In the genomic region with DNA sequence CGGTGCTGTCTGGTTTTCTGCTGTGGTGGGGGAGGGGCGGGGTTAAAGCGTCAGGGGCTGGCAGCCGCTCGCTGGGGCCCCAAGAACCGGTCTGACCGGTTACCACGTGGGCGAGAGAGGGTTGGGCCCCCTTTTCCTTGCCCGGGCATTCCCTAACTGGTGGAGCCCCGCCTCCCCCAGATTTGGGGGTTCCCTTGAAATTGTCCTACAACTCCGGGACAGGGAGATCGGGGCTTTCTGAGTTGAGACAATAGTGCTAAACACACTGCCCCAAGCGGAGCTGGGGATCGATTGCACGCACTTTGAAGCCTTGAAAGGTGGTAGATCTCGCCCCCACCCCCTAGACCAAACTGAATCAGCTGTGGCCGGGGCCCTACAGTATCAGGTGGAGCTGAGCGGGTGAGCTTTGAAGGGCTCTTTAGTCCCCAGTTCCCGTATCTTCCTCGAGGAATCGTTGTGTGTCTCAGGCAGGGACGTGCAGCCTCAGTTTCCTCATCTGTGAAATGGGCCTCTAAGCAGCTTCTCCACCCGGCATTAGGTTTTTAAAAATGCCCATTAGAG, we compare ENCODE assay signal across 9 cellular contexts. TPM values are rescaled to one million over a fixed set of nuclear protein-coding genes. Genes with fewer than 3 reads are reported as not detected.
DNase-seq lines count a peak whose midpoint lies in the region; ATAC-seq, FAIRE-seq and TF ChIP-seq lines count a peak whose summit lies in the region.
"Had no signal": no experiment of that assay in that cellular context is flagged by ENCODE, and none has a peak within 500 bp of the region (broad histone marks: within the 10 kb centered on the region; RNA-seq: fewer than 3 reads in every experiment).

No MANE protein-coding gene starts in this region.

- H3K36me3 Mint-ChIP-seq in astrocyte (ENCODE audit: low read depth, unreplicated experiment) = peaks cover 15% of the 10 kb centered on the region

- H3K9me3 ChIP-seq in astrocyte (ENCODE audit: insufficient read depth, low read depth, low read length) (no peaks in the 10 kb centered on the region), iPS DF 6.9 (ENCODE audit: control insufficient read depth, insufficient read depth, low read length) (no peaks in the 10 kb centered on the region), skeletal muscle tissue (ENCODE audit: control insufficient read depth in 3 of 3, low read length in 3 of 3) (no peaks in the 10 kb centered on the region)

- H3K27me3 ChIP-seq in astrocyte (ENCODE audit: insufficient read depth, low read length) (no peaks in the 10 kb centered on the region), iPS DF 6.9 (ENCODE audit: control insufficient read depth, insufficient read depth, low read length) (no peaks in the 10 kb centered on the region), skeletal muscle tissue (ENCODE audit: control insufficient read depth in 3 of 3, insufficient read depth in 3 of 3, low read length in 3 of 3) (peaks cover 0 to 20% (median 4%) of the 10 kb centered on the region in 3 donors)

- peak overlapping the region; percentile 95 for H3K4me3 Mint-ChIP-seq in astrocyte (ENCODE audit: unreplicated experiment)

- H3K4me1 ChIP-seq in astrocyte (ENCODE audit: insufficient read depth, low read length) (peaks cover 21% of the 10 kb centered on the region), iPS DF 6.9 (ENCODE audit: control insufficient read depth, insufficient read depth, low read length) (peaks cover 2% of the 10 kb centered on the region), skeletal muscle tissue (ENCODE audit: control insufficient read depth in 3 of 3, insufficient read depth in 3 of 3, low read length in 3 of 3) (peaks cover 23 to 47% (median 30%) of the 10 kb centered on the region in 3 donors)

- no peaks in the 10 kb centered on the region for H3K36me3 ChIP-seq in astrocyte (ENCODE audit: insufficient read depth, low read length)
- peaks cover 3% of the 10 kb centered on the region for H3K36me3 ChIP-seq in iPS DF 6.9 (ENCODE audit: control insufficient read depth, insufficient read depth, low read length)
- H3K36me3 ChIP-seq in skeletal muscle tissue (ENCODE audit: control insufficient read depth in 3 of 3, insufficient read depth in 3 of 3, low read length in 3 of 3) = peaks cover 0 to 3% (median 0%) of the 10 kb centered on the region in 3 donors

- ATAC-seq in HG03457 (IDR thresholded peaks at IDR 0.05; ENCODE audit: unreplicated experiment) = no peak

- H3K4me3 ChIP-seq in astrocyte (ENCODE audit: insufficient read depth, low read depth, low read length) (peak overlapping the region; percentile 100), iPS DF 6.9 (ENCODE audit: low read length) (peak overlapping the region; percentile 75; the same call in 1 of the 2 replicates), skeletal muscle tissue (ENCODE audit: low read length in 3 of 3) (peak overlapping the region; percentile 75 to 94 (median 89))

- peak; percentile 27 for TF ChIP-seq CTCF in astrocyte (IDR thresholded peaks at IDR 0.05; ENCODE audit: insufficient read depth, low read depth, low read length)

- peak overlapping the region; percentile 99 for H3K27ac Mint-ChIP-seq in astrocyte (ENCODE audit: unreplicated experiment)

- H2AFZ ChIP-seq in astrocyte (ENCODE audit: low read depth, low read length) = no peak overlapping the region

- H4K20me1 ChIP-seq in astrocyte (ENCODE audit: insufficient read depth, low read length) = peaks cover 30% of the 10 kb centered on the region

- H3K27ac ChIP-seq in astrocyte (ENCODE audit: low read depth, low read length) (peak overlapping the region; percentile 95), iPS DF 6.9 (ENCODE audit: low read length) (no peak overlapping the region), skeletal muscle tissue (ENCODE audit: low read depth, low read length) (peak overlapping the region; percentile 100)

- peaks cover 6% of the 10 kb centered on the region for H3K4me1 Mint-ChIP-seq in astrocyte (ENCODE audit: low read depth, unreplicated experiment)

- DNase-seq in DMS53 (lab: John Stamatoyannopoulos, UW) (peak; percentile 93), KG1 (lab: John Stamatoyannopoulos, UW) (peak; percentile 61), T-helper 22 cell (ENCODE audit: low read depth) (peak; percentile 72), astrocyte (ENCODE audit: low read depth) (peak; percentile 49), iPS DF 6.9 (ENCODE audit: low read depth, low spot score) (no peak), HuH-7 (ENCODE audit: low spot score) (no peak)

- peaks cover 45% of the 10 kb centered on the region for H3K79me2 ChIP-seq in astrocyte (ENCODE audit: insufficient read depth, low read length)

- no peaks in the 10 kb centered on the region for H3K9me3 Mint-ChIP-seq in astrocyte (ENCODE audit: unreplicated experiment)

- H3K9ac ChIP-seq in astrocyte (ENCODE audit: low read length) (peak overlapping the region; percentile 100), skeletal muscle tissue (ENCODE audit: low read depth in 1 of 3, low read length in 3 of 3) (peak overlapping the region; percentile 84 to 95 (median 95))

- no CpG with 5 or more reads among the region's 24 CpGs for WGBS in iPS DF 6.9 (ENCODE audit: insufficient coverage, insufficient read length)

- no peaks in the 10 kb centered on the region for H3K27me3 Mint-ChIP-seq in astrocyte (ENCODE audit: low read depth, unreplicated experiment)

- no peak for FAIRE-seq in astrocyte (lab: Jason Lieb, UNC)
- FAIRE-seq: colon had no signal

- peak overlapping the region; percentile 97 for H3K4me2 ChIP-seq in astrocyte (ENCODE audit: low read length)

RNA-seq across cellular contexts. Expression of a gene that starts 4.8 kb away (rescaled TPM):
- total RNA-seq in astrocyte = 58.7 and 71.3 TPM in 2 replicates
- total RNA-seq in skeletal muscle tissue = 23.5 TPM

RNA-seq across cellular contexts. Expression of a gene that starts 4.8 kb away (rescaled TPM):
- total RNA-seq in astrocyte (39.7 and 39.8 TPM in 2 replicates), skeletal muscle tissue (24.5 TPM)

RNA-seq across cellular contexts. Expression of a gene that starts 36.9 kb away (rescaled TPM):
- 96.4 and 104 TPM in 2 replicates for total RNA-seq in astrocyte
- 10.4 TPM for total RNA-seq in skeletal muscle tissue

RNA-seq across cellular contexts. Expression of a gene that starts 38.5 kb away (rescaled TPM):
- 43.0 and 43.3 TPM in 2 replicates for total RNA-seq in astrocyte
- total RNA-seq in skeletal muscle tissue = 13.0 TPM

RNA-seq across cellular contexts. Expression of a gene that starts 52.3 kb away (rescaled TPM):
- total RNA-seq in astrocyte = 0.27 TPM in 1 of 2 replicates, not detected in the other
- total RNA-seq in skeletal muscle tissue = 13.6 TPM

Comparison
In these comparisons a context has a peak if more than half of its experiments do, and no peak if none do; other contexts are left out.
1. DNase-seq: peak in DMS53 (single experiment), KG1 (single experiment), T-helper 22 cell (single experiment) and astrocyte (single experiment); none in iPS DF 6.9 (single experiment) and HuH-7 (single experiment).
2. Peak in every context shown above with its lines, with median percentiles within 50 percentile points of each other: H3K4me3 ChIP-seq.